8 cellular contexts compared by ENCODE assay signal in genomic region chr14:64196668-64197411, GRCh38.
DNase-seq lines count a peak whose midpoint lies in the region; ATAC-seq and TF ChIP-seq lines count a peak whose summit lies in the region.

No MANE protein-coding gene starts in this region.

- peak overlapping the region in 1 of 4 donors; percentile 45 for H3K4me3 ChIP-seq in adrenal gland

- peaks cover 34% of the 10 kb centered on the region for H3K4me1 Mint-ChIP-seq in activated T-cell treated with anti-CD3 and anti-CD28 coated beads, Interleukin-2, amount 50 U/mL, for 4 hours (ENCODE audit: low read depth)

- peak overlapping the region; percentile 27 to 93 (median 79) for H3K27ac ChIP-seq in adrenal gland

- peaks cover 44 to 71% of the 10 kb centered on the region in 2 donors for H3K4me1 ChIP-seq in adrenal gland (replicated peaks in 1 of 2)

- intact Hi-C loops in adrenal gland (cut with DNase I): loop anchor here in 1 of 2 donors (10.0 kb wide), 1 partner anchor 52 kb away; no protein-coding TSS in a partner anchor

- ATAC-seq in activated T-cell treated with anti-CD3 and anti-CD28 coated beads, Interleukin-2, amount 50 U/mL, for 4 hours: peak; percentile 41 to 57

- no peaks in the 10 kb centered on the region for H3K36me3 ChIP-seq in adrenal gland (replicated peaks in 1 of 2)

- no peak for TF ChIP-seq CTCF in adrenal gland (IDR thresholded peaks at IDR 0.05)

- no peaks in the 10 kb centered on the region for H3K27me3 ChIP-seq in adrenal gland

- no peaks in the 10 kb centered on the region for H3K9me3 ChIP-seq in adrenal gland (replicated peaks in 1 of 3)

- H3K4me3 Mint-ChIP-seq in activated T-cell treated with anti-CD3 and anti-CD28 coated beads, Interleukin-2, amount 50 U/mL, for 4 hours: peak overlapping the region; percentile 72

- TF ChIP-seq POLR2A in adrenal gland (IDR thresholded peaks at IDR 0.05): peak in 1 of 2 donors; percentile 80

- H3K36me3 Mint-ChIP-seq in activated T-cell treated with anti-CD3 and anti-CD28 coated beads, Interleukin-2, amount 50 U/mL, for 4 hours (ENCODE audit: insufficient read depth): peaks cover 7% of the 10 kb centered on the region

- H3K27me3 Mint-ChIP-seq in activated T-cell treated with anti-CD3 and anti-CD28 coated beads, Interleukin-2, amount 50 U/mL, for 4 hours (ENCODE audit: low read depth): no peaks in the 10 kb centered on the region

- 5 to 8% (median 6%) methylated on average over 22 of the region's 22 CpGs for WGBS in adrenal gland, 4 donors

- DNase-seq in activated T-cell treated with anti-CD3 and anti-CD28 coated beads, Interleukin-2, amount 50 U/mL, for 4 hours: no peak
- DNase-seq in activated T-cell treated with anti-CD3 and anti-CD28 coated beads for 4 hours (no peak), M059J (ENCODE audit: low read depth) (peak; percentile 37), adrenal gland (peak; percentile 78 to 92 (median 84)), hippocampal formation (lab: John Stamatoyannopoulos, UW) (peak; percentile 59 to 77), retina (peak; percentile 95), cortex of kidney (lab: John Stamatoyannopoulos, UW) (no peak), Kasumi-1 (lab: John Stamatoyannopoulos, UW) (no peak)

- H3K9me3 Mint-ChIP-seq in activated T-cell treated with anti-CD3 and anti-CD28 coated beads, Interleukin-2, amount 50 U/mL, for 4 hours: no peaks in the 10 kb centered on the region

Comparison
In these comparisons a context has a peak if more than half of its experiments do, and no peak if none do; other contexts are left out.
1. DNase-seq: peak in M059J (single experiment), adrenal gland (7 of 7), hippocampal formation (2 of 2) and retina (single experiment); none in activated T-cell treated with anti-CD3 and anti-CD28 coated beads, Interleukin-2, amount 50 U/mL, for 4 hours (single experiment), activated T-cell treated with anti-CD3 and anti-CD28 coated beads for 4 hours (single experiment), cortex of kidney (single experiment) and Kasumi-1 (0 of 2).